Comparison of ENCODE assay signal across 25 cellular contexts in genomic region chr16:86616906-86617305, GRCh38. TPM values are rescaled to one million over a fixed set of nuclear protein-coding genes. Genes with fewer than 3 reads are reported as not detected.
"Had no signal": no experiment of that assay in that cellular context is flagged by ENCODE, and none has a peak within 500 bp of the region (broad histone marks: within the 10 kb centered on the region; RNA-seq: fewer than 3 reads in every experiment).

No MANE protein-coding gene starts in this region.

- H3K27me3 Mint-ChIP-seq: IgD-negative memory B cell had no signal

- H3K27me3 ChIP-seq: SJSA1 had no signal

- H3K36me3 ChIP-seq: SJSA1 had no signal

- H3K36me3 Mint-ChIP-seq: IgD-negative memory B cell had no signal

- H3K9me3 ChIP-seq: SJSA1 had no signal

- H3K4me3 ChIP-seq: K562, SJSA1, SK-N-MC had no signal

- H3K27ac Mint-ChIP-seq: IgD-negative memory B cell had no signal

- H3K4me3 Mint-ChIP-seq: IgD-negative memory B cell had no signal

- DNase-seq: Kasumi-1, MM.1S, MV-4-11, NCI-H1048, NCI-H1105, NCI-H1417, NCI-H1436 treated with DMSO at 0.1 percent for 48 hours, NCI-H1694, NCI-H187 treated with DMSO at 0.1 percent for 48 hours, NCI-H2081, NCI-H2107, NCI-H2227 treated with DMSO at 0.1 percent for 48 hours, NCI-H524, NCI-H69, NCI-H774, Right ventricle myocardium superior, RPMI8226, SIG-M5 had no signal

- H3K27ac ChIP-seq: KMS-11, SJSA1, SK-N-MC had no signal

- ATAC-seq: HepG2, K562 had no signal

RNA-seq across cellular contexts. Expression of gene FOXL1, which starts 38.6 kb away (rescaled TPM):
- total RNA-seq: HepG2, K562 had no signal
- polyA plus RNA-seq: HepG2, IgD-negative memory B cell, K562 had no signal

RNA-seq across cellular contexts. Expression of gene FOXC2, which starts 50.3 kb away (rescaled TPM):
- total RNA-seq: HepG2, NCI-H460 had no signal
- polyA plus RNA-seq: HepG2, IgD-negative memory B cell had no signal
